16 cellular contexts compared by ENCODE assay signal in the genomic region with DNA sequence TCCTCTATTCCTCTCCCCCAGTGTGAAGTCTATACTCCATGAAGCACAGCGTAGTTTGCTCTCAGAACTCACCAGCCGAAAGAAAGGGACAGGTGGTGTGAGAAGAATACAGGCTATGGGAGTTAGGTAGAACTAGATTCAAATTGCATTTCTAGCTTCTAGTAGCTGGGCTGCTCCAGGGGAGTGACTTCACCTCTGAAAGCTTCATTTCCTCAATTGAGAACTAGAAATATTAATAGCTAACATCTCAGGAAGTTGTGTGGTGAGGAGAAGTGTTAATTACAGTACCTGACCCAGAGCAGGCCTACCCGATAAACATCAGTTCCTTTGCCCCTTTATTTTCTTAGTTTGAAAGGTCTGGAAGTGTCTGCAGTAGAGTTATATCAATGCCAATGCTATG.
A peak's percentile ranks its signal among the peaks of the same experiment; 100 is the strongest.
DNase-seq lines count a peak whose midpoint lies in the region; ATAC-seq lines count a peak whose summit lies in the region.
"Had no signal": no experiment of that assay in that cellular context is flagged by ENCODE, and none has a peak within 500 bp of the region (broad histone marks: within the 10 kb centered on the region; RNA-seq: fewer than 3 reads in every experiment).

No MANE protein-coding gene starts in this region.

- peak; percentile 64 for ATAC-seq in GM18520 (IDR thresholded peaks at IDR 0.05; ENCODE audit: unreplicated experiment)
- ATAC-seq in GM21381 (IDR thresholded peaks at IDR 0.05; ENCODE audit: unreplicated experiment): peak; percentile 99
- peak; percentile 95 for ATAC-seq in HG02943 (IDR thresholded peaks at IDR 0.05; ENCODE audit: low read depth, unreplicated experiment)
- peak; percentile 76 for ATAC-seq in HG03521 (IDR thresholded peaks at IDR 0.05; ENCODE audit: unreplicated experiment)
- ATAC-seq: naive thymus-derived CD8-positive, alpha-beta T cell had no signal

- DNase-seq in NCI-H1436 (lab: John Stamatoyannopoulos, UW): no peak
- no peak for DNase-seq in mucosa of gallbladder (ENCODE audit: low spot score)
- DNase-seq in glomerular visceral epithelial cell (ENCODE audit: extremely low spot score): no peak
- DNase-seq in NCI-H2081 treated with DMSO at 0.1 percent for 48 hours (lab: John Stamatoyannopoulos, UW): no peak
- DNase-seq: activated CD4-positive, alpha-beta memory T cell treated with anti-CD3 and anti-CD28 coated beads, Interleukin-2, amount 10 ng/mL, durations not matched to agents 7 days and 5 days; DMS153; hippocampal formation; naive thymus-derived CD8-positive, alpha-beta T cell; NCI-H187; NCI-H69; SHP77; T1000 had no signal
